In genomic region chr14:100529561-100530031, GRCh38 we compare ENCODE assay signal across 16 cellular contexts. TPM values are rescaled to one million over a fixed set of nuclear protein-coding genes. Genes with fewer than 3 reads are reported as not detected.
A peak's percentile ranks its signal among the peaks of the same experiment; 100 is the strongest.
DNase-seq lines count a peak whose midpoint lies in the region; ATAC-seq and TF ChIP-seq lines count a peak whose summit lies in the region.
"Had no signal": no experiment of that assay in that cellular context is flagged by ENCODE, and none has a peak within 500 bp of the region (broad histone marks: within the 10 kb centered on the region; RNA-seq: fewer than 3 reads in every experiment).

No MANE protein-coding gene starts in this region.

- H3K9me3 ChIP-seq in left ventricle myocardium inferior (replicated peaks), result no peaks in the 10 kb centered on the region
- H3K9me3 ChIP-seq: MG63, tibial artery had no signal

- no peak overlapping the region for H3K4me3 ChIP-seq in left ventricle myocardium inferior
- H3K4me3 ChIP-seq: MG63, neural progenitor cell, tibial artery had no signal

- no peak for TF ChIP-seq CTCF in left ventricle myocardium inferior (IDR thresholded peaks at IDR 0.05; ENCODE audit: borderline replicate concordance)
- TF ChIP-seq CTCF in progenitor cell of endocrine pancreas (IDR thresholded peaks at IDR 0.05; ENCODE audit: unreplicated experiment), result no peak

- CTCF ChIA-PET in activated CD4-positive, alpha-beta memory T cell treated with anti-CD3 and anti-CD28 coated beads for 36 hours (lab: Charles Lee), result no interaction called here
- CTCF ChIA-PET in activated CD4-positive, alpha-beta memory T cell treated with anti-CD3 and anti-CD28 coated beads, Interleukin-2, amount 10 ng/mL, durations not matched to agents 7 days and 5 days (lab: Charles Lee), result no interaction called here

- H3K4me1 Mint-ChIP-seq in activated CD4-positive, alpha-beta memory T cell treated with anti-CD3 and anti-CD28 coated beads for 36 hours (ENCODE audit: low read depth), result peaks cover 3% of the 10 kb centered on the region
- H3K4me1 Mint-ChIP-seq in activated CD4-positive, alpha-beta memory T cell treated with anti-CD3 and anti-CD28 coated beads, Interleukin-2, amount 10 ng/mL, durations not matched to agents 7 days and 5 days, result peaks cover 4% of the 10 kb centered on the region
- peaks cover 3% of the 10 kb centered on the region for H3K4me1 Mint-ChIP-seq in progenitor cell of endocrine pancreas (ENCODE audit: low read depth)

- peak; percentile 5 for DNase-seq in activated CD4-positive, alpha-beta memory T cell treated with anti-CD3 and anti-CD28 coated beads for 36 hours
- no peak for DNase-seq in activated CD4-positive, alpha-beta memory T cell treated with anti-CD3 and anti-CD28 coated beads, Interleukin-2, amount 10 ng/mL, durations not matched to agents 7 days and 5 days
- DNase-seq in H4 (ENCODE audit: low spot score) (peak; percentile 1), left ventricle myocardium inferior (peak; percentile 5), progenitor cell of endocrine pancreas (ENCODE audit: low spot score, unreplicated experiment) (peak; percentile 7), SIG-M5 treated with dmso at 0.1 percent for 504 hours (lab: John Stamatoyannopoulos, UW; ENCODE audit: unreplicated experiment) (no peak), EL (no peak)
- DNase-seq: GF-D8; MG63; NCI-H82; stimulated activated CD4-positive, alpha-beta T cell treated with anti-CD3 and anti-CD28 coated beads, Interleukin-4, amount 100 ng/mL, for 4 hours had no signal

- H3K9me3 Mint-ChIP-seq in activated CD4-positive, alpha-beta memory T cell treated with anti-CD3 and anti-CD28 coated beads for 36 hours, result no peaks in the 10 kb centered on the region
- no peaks in the 10 kb centered on the region for H3K9me3 Mint-ChIP-seq in activated CD4-positive, alpha-beta memory T cell treated with anti-CD3 and anti-CD28 coated beads, Interleukin-2, amount 10 ng/mL, durations not matched to agents 7 days and 5 days
- H3K9me3 Mint-ChIP-seq in progenitor cell of endocrine pancreas (ENCODE audit: low read depth), result no peaks in the 10 kb centered on the region
- H3K9me3 Mint-ChIP-seq: neural progenitor cell, T-cell had no signal

- no peaks in the 10 kb centered on the region for H3K27me3 Mint-ChIP-seq in activated CD4-positive, alpha-beta memory T cell treated with anti-CD3 and anti-CD28 coated beads for 36 hours
- no peaks in the 10 kb centered on the region for H3K27me3 Mint-ChIP-seq in activated CD4-positive, alpha-beta memory T cell treated with anti-CD3 and anti-CD28 coated beads, Interleukin-2, amount 10 ng/mL, durations not matched to agents 7 days and 5 days
- H3K27me3 Mint-ChIP-seq in progenitor cell of endocrine pancreas, result no peaks in the 10 kb centered on the region
- H3K27me3 Mint-ChIP-seq: T-cell had no signal

- intact Hi-C loops in activated CD4-positive, alpha-beta memory T cell treated with anti-CD3 and anti-CD28 coated beads for 36 hours (cut with micrococcal nuclease), result no loop called here
- intact Hi-C loops in left ventricle myocardium inferior (cut with micrococcal nuclease), result loop anchor here (10.0 kb wide), 1 partner anchor 115 kb away; no protein-coding TSS in a partner anchor

- no peaks in the 10 kb centered on the region for H3K36me3 Mint-ChIP-seq in activated CD4-positive, alpha-beta memory T cell treated with anti-CD3 and anti-CD28 coated beads for 36 hours
- H3K36me3 Mint-ChIP-seq in activated CD4-positive, alpha-beta memory T cell treated with anti-CD3 and anti-CD28 coated beads, Interleukin-2, amount 10 ng/mL, durations not matched to agents 7 days and 5 days (ENCODE audit: low read depth), result no peaks in the 10 kb centered on the region
- no peaks in the 10 kb centered on the region for H3K36me3 Mint-ChIP-seq in progenitor cell of endocrine pancreas (ENCODE audit: insufficient read depth)
- H3K36me3 Mint-ChIP-seq: neural progenitor cell had no signal

- ATAC-seq in GM19023 (IDR thresholded peaks at IDR 0.05; ENCODE audit: unreplicated experiment), result no peak
- ATAC-seq: T-cell had no signal

- H3K27ac ChIP-seq in left ventricle myocardium inferior (replicated peaks), result no peak overlapping the region
- H3K27ac ChIP-seq: neural progenitor cell, tibial artery had no signal

- no peak overlapping the region for H3K4me3 Mint-ChIP-seq in activated CD4-positive, alpha-beta memory T cell treated with anti-CD3 and anti-CD28 coated beads for 36 hours
- no peak overlapping the region for H3K4me3 Mint-ChIP-seq in activated CD4-positive, alpha-beta memory T cell treated with anti-CD3 and anti-CD28 coated beads, Interleukin-2, amount 10 ng/mL, durations not matched to agents 7 days and 5 days
- no peak overlapping the region for H3K4me3 Mint-ChIP-seq in progenitor cell of endocrine pancreas (ENCODE audit: low read depth)
- H3K4me3 Mint-ChIP-seq: neural progenitor cell, T-cell had no signal

- peaks cover 8% of the 10 kb centered on the region for H3K4me1 ChIP-seq in left ventricle myocardium inferior

- peaks cover 40% of the 10 kb centered on the region for H3K36me3 ChIP-seq in left ventricle myocardium inferior
- H3K36me3 ChIP-seq: MG63, neural progenitor cell had no signal

- no peaks in the 10 kb centered on the region for H3K27me3 ChIP-seq in left ventricle myocardium inferior (ENCODE audit: low read depth)
- H3K27me3 ChIP-seq: MG63, neural progenitor cell, tibial artery had no signal

- POLR2A ChIA-PET in activated CD4-positive, alpha-beta memory T cell treated with anti-CD3 and anti-CD28 coated beads for 36 hours (lab: Charles Lee), result no interaction called here
- POLR2A ChIA-PET in activated CD4-positive, alpha-beta memory T cell treated with anti-CD3 and anti-CD28 coated beads, Interleukin-2, amount 10 ng/mL, durations not matched to agents 7 days and 5 days (lab: Charles Lee), result no interaction called here

- H3K27ac Mint-ChIP-seq in activated CD4-positive, alpha-beta memory T cell treated with anti-CD3 and anti-CD28 coated beads for 36 hours, result no peak overlapping the region
- H3K27ac Mint-ChIP-seq in activated CD4-positive, alpha-beta memory T cell treated with anti-CD3 and anti-CD28 coated beads, Interleukin-2, amount 10 ng/mL, durations not matched to agents 7 days and 5 days, result no peak overlapping the region
- no peak overlapping the region for H3K27ac Mint-ChIP-seq in progenitor cell of endocrine pancreas
- H3K27ac Mint-ChIP-seq: neural progenitor cell, T-cell had no signal

RNA-seq across cellular contexts. Expression of gene BEGAIN, which starts 57.6 kb away (rescaled TPM):
- 1 to 10 TPM; 3.3 to 3.4 TPM for total RNA-seq in activated CD4-positive, alpha-beta memory T cell treated with anti-CD3 and anti-CD28 coated beads for 36 hours
- total RNA-seq in activated CD4-positive, alpha-beta memory T cell treated with anti-CD3 and anti-CD28 coated beads, Interleukin-2, amount 10 ng/mL, durations not matched to agents 7 days and 5 days, result 1 to 10 TPM; 2.7 to 3.1 TPM
- total RNA-seq in H4 (2014; rRNA removed; shearing (Covaris generic)), result 1.8 TPM in 1 of 2 replicates, not detected in the other
- total RNA-seq in left ventricle myocardium inferior (1.9 TPM), progenitor cell of endocrine pancreas (0.58 and 0.65 TPM in 2 replicates)
- total RNA-seq: RPMI7951 had no signal

Comparison
In these comparisons a context has a peak if more than half of its experiments do, and no peak if none do; other contexts are left out.
1. DNase-seq: peak in activated CD4-positive, alpha-beta memory T cell treated with anti-CD3 and anti-CD28 coated beads for 36 hours (single experiment), H4 (single experiment), left ventricle myocardium inferior (single experiment) and progenitor cell of endocrine pancreas (single experiment); none in activated CD4-positive, alpha-beta memory T cell treated with anti-CD3 and anti-CD28 coated beads, Interleukin-2, amount 10 ng/mL, durations not matched to agents 7 days and 5 days (single experiment), SIG-M5 treated with dmso at 0.1 percent for 504 hours (single experiment) and EL (single experiment).